Comparison of ENCODE assay signal across 1 cellular context in genomic region chr19:3932931-3933810, GRCh38.
TF ChIP-seq lines count a peak whose summit lies in the region.

Gene NMRK2, plus strand, starts transcription at chr19:3933069. Its CDS starts 603 bp downstream, at chr19:3933672.

TF ChIP-seq in HEK293, 187 proteins besides CTCF, POLR2A, EP300 and RAD21 (continued from another document):
- TF ChIP-seq ZNF280D (tag by site-specific recombination; IDR thresholded peaks at IDR 0.05) (no peak), ZNF501 (tag by site-specific recombination; IDR thresholded peaks at IDR 0.05) (no peak), ZNF174 (tag by site-specific recombination; IDR thresholded peaks at IDR 0.05) (no peak), SCRT1 (tag by site-specific recombination; IDR thresholded peaks at IDR 0.05; ENCODE audit: borderline replicate concordance) (no peak), ZNF398 (tag by site-specific recombination; IDR thresholded peaks at IDR 0.05) (peak; percentile 93), ZNF114 (tag by site-specific recombination; IDR thresholded peaks at IDR 0.05) (no peak), PRDM10 (tag by site-specific recombination; IDR thresholded peaks at IDR 0.05) (peak; percentile 24; the same call in 1 of the 2 replicates), ZNF830 (tag by site-specific recombination; IDR thresholded peaks at IDR 0.05; ENCODE audit: low read depth) (no peak), WT1 (tag by site-specific recombination; IDR thresholded peaks at IDR 0.05) (peak; percentile 86), SP3 (tag by site-specific recombination; IDR thresholded peaks at IDR 0.05) (peak; percentile 83), KLF17 (tag by site-specific recombination; IDR thresholded peaks at IDR 0.05) (peak; percentile 50; the same call in 1 of the 2 replicates), ZNF645 (tag by site-specific recombination; IDR thresholded peaks at IDR 0.05) (no peak), ZBTB26 (tag by site-specific recombination; optimal IDR thresholded peaks at IDR 0.05) (peak; percentile 19), ZNF521 (tag by site-specific recombination; IDR thresholded peaks at IDR 0.05) (no peak), ZNF658 (tag by site-specific recombination; IDR thresholded peaks at IDR 0.05) (no peak), ZNF2 (tag by site-specific recombination; IDR thresholded peaks at IDR 0.05) (no peak)
